Comparison of ENCODE assay signal across 34 cellular contexts in genomic region chr6:83384751-83385150, GRCh38. TPM values are rescaled to one million over a fixed set of nuclear protein-coding genes. Genes with fewer than 3 reads are reported as not detected.
"Had no signal": no experiment of that assay in that cellular context is flagged by ENCODE, and none has a peak within 500 bp of the region (broad histone marks: within the 10 kb centered on the region; RNA-seq: fewer than 3 reads in every experiment).

No MANE protein-coding gene starts in this region.

- H3K36me3 Mint-ChIP-seq: activated CD4-positive, alpha-beta memory T cell treated with anti-CD3 and anti-CD28 coated beads for 36 hours; activated CD8-positive, alpha-beta memory T cell treated with anti-CD3 and anti-CD28 coated beads, Interleukin-2, amount 10 ng/mL, durations not matched to agents 7 days and 5 days; activated naive CD4-positive, alpha-beta T cell treated with anti-CD3 and anti-CD28 coated beads, Interleukin-2, amount 50 U/mL, for 24 hours; activated naive CD8-positive, alpha-beta T cell treated with anti-CD3 and anti-CD28 coated beads for 36 hours had no signal

- H3K9me3 ChIP-seq: adrenal gland, body of pancreas, esophagus muscularis mucosa, gastrocnemius medialis, heart left ventricle had no signal

- H3K4me3 ChIP-seq: adrenal gland, body of pancreas, coronary artery, dorsolateral prefrontal cortex, esophagus muscularis mucosa, gastrocnemius medialis, heart left ventricle had no signal

- H3K4me1 Mint-ChIP-seq: activated CD4-positive, alpha-beta T cell treated with anti-CD3 and anti-CD28 coated beads for 36 hours; activated CD4-positive, alpha-beta T cell treated with anti-CD3 and anti-CD28 coated beads, Interleukin-2, amount 10 ng/mL, durations not matched to agents 24 days and 14 days; activated CD8-positive, alpha-beta memory T cell treated with anti-CD3 and anti-CD28 coated beads, Interleukin-2, amount 10 ng/mL, durations not matched to agents 7 days and 5 days; activated naive CD4-positive, alpha-beta T cell treated with anti-CD3 and anti-CD28 coated beads, Interleukin-2, amount 50 U/mL, for 24 hours; activated naive CD8-positive, alpha-beta T cell treated with anti-CD3 and anti-CD28 coated beads for 36 hours; activated naive CD8-positive, alpha-beta T cell treated with anti-CD3 and anti-CD28 coated beads, Interleukin-2, amount 50 U/mL, for 24 hours had no signal

- ATAC-seq: activated CD4-positive, alpha-beta T cell treated with anti-CD3 and anti-CD28 coated beads for 36 hours; activated CD8-positive, alpha-beta memory T cell treated with anti-CD3 and anti-CD28 coated beads, Interleukin-2, amount 10 ng/mL, durations not matched to agents 7 days and 5 days; activated CD8-positive, alpha-beta T cell treated with anti-CD3 and anti-CD28 coated beads, Interleukin-2, amount 10 ng/mL, durations not matched to agents 7 days and 5 days; activated naive CD8-positive, alpha-beta T cell treated with anti-CD3 and anti-CD28 coated beads, Interleukin-2, amount 50 U/mL, for 24 hours; body of pancreas; foreskin keratinocyte; gastrocnemius medialis; heart left ventricle had no signal

- H3K9me3 Mint-ChIP-seq: activated CD4-positive, alpha-beta memory T cell treated with anti-CD3 and anti-CD28 coated beads for 36 hours; activated CD4-positive, alpha-beta T cell treated with anti-CD3 and anti-CD28 coated beads, Interleukin-2, amount 10 ng/mL, durations not matched to agents 24 days and 14 days; activated naive CD4-positive, alpha-beta T cell treated with anti-CD3 and anti-CD28 coated beads for 36 hours; activated naive CD4-positive, alpha-beta T cell treated with anti-CD3 and anti-CD28 coated beads, Interleukin-2, amount 50 U/mL, for 24 hours; activated naive CD8-positive, alpha-beta T cell treated with anti-CD3 and anti-CD28 coated beads for 36 hours; activated naive CD8-positive, alpha-beta T cell treated with anti-CD3 and anti-CD28 coated beads, Interleukin-2, amount 50 U/mL, for 24 hours; activated T-helper 1 cell treated with anti-CD3 and anti-CD28 coated beads, Interleukin-12 subunit alpha, Interleukin-12 subunit beta, Interleukin-2, Interleukin-4 antibody, amounts not matched to agents 30 ng/mL and 10 ng/mL and 1 ng/mL, durations not matched to agents 14 hours and 24 hours and 36 hours; activated T-helper 2 cell treated with anti-CD3 and anti-CD28 coated beads, Interferon-gamma antibody, Interleukin-2, Interleukin-4, amounts not matched to agents 10 μg/mL and 5 μg/mL and 100 μg/mL, durations not matched to agents 14 hours and 24 hours and 36 hours; dendritic cell treated with granulocyte-macrophage colony-stimulating factor and Interleukin-4, amounts not matched to agents 40 ng/mL and 50 ng/mL, for 4 days had no signal

- H3K27ac ChIP-seq: adrenal gland, body of pancreas, coronary artery, dorsolateral prefrontal cortex, esophagus muscularis mucosa, foreskin keratinocyte, gastrocnemius medialis, heart left ventricle had no signal

- DNase-seq: activated CD4-positive, alpha-beta memory T cell treated with anti-CD3 and anti-CD28 coated beads for 36 hours; activated CD4-positive, alpha-beta T cell treated with anti-CD3 and anti-CD28 coated beads for 36 hours; activated CD4-positive, alpha-beta T cell treated with anti-CD3 and anti-CD28 coated beads, Interleukin-2, amount 10 ng/mL, durations not matched to agents 24 days and 14 days; activated CD4-positive, CD25-positive, alpha-beta regulatory T cell; activated CD4-positive, CD25-positive, alpha-beta regulatory T cell treated with anti-CD3 and anti-CD28 coated beads, Interleukin-2, amount 50 U/mL, for 72 hours; activated CD8-positive, alpha-beta memory T cell treated with anti-CD3 and anti-CD28 coated beads, Interleukin-2, amount 10 ng/mL, durations not matched to agents 7 days and 5 days; activated CD8-positive, alpha-beta memory T cell treated with anti-CD3 and anti-CD28 coated beads, Interleukin-2, amount 50 U/mL, for 4 hours; activated CD8-positive, alpha-beta T cell treated with anti-CD3 and anti-CD28 coated beads, Interleukin-2, amount 10 ng/mL, durations not matched to agents 7 days and 5 days; activated effector memory CD4-positive, alpha-beta T cell treated with anti-CD3 and anti-CD28 coated beads, Interleukin-2, amount 50 U/mL, for 16 hours; activated naive CD4-positive, alpha-beta T cell treated with anti-CD3 and anti-CD28 coated beads for 36 hours; activated naive CD8-positive, alpha-beta T cell treated with anti-CD3 and anti-CD28 coated beads for 36 hours; activated naive CD8-positive, alpha-beta T cell treated with anti-CD3 and anti-CD28 coated beads, Interleukin-2, amount 50 U/mL, for 24 hours; activated T-cell treated with anti-CD3 and anti-CD28 coated beads, Interleukin-2, amount 50 U/mL, for 1 hour; activated T-cell treated with anti-CD3 and anti-CD28 coated beads, Interleukin-2, amount 50 U/mL, for 48 hours; adrenal gland; amygdala; aorta; body of pancreas; caudate nucleus; cerebellar nuclear complex; dorsolateral prefrontal cortex; effector memory CD4-positive, alpha-beta T cell; erythroblast; foreskin keratinocyte; gastrocnemius medialis; glutamatergic neuron; heart left ventricle; T-helper 2 cell had no signal

- H3K27ac Mint-ChIP-seq: activated CD4-positive, alpha-beta memory T cell treated with anti-CD3 and anti-CD28 coated beads for 36 hours; activated CD4-positive, alpha-beta T cell treated with anti-CD3 and anti-CD28 coated beads for 36 hours; activated CD4-positive, alpha-beta T cell treated with anti-CD3 and anti-CD28 coated beads, Interleukin-2, amount 10 ng/mL, durations not matched to agents 24 days and 14 days; activated CD8-positive, alpha-beta memory T cell treated with anti-CD3 and anti-CD28 coated beads, Interleukin-2, amount 10 ng/mL, durations not matched to agents 7 days and 5 days; activated CD8-positive, alpha-beta T cell treated with anti-CD3 and anti-CD28 coated beads, Interleukin-2, amount 10 ng/mL, durations not matched to agents 7 days and 5 days; activated naive CD4-positive, alpha-beta T cell treated with anti-CD3 and anti-CD28 coated beads for 36 hours; activated naive CD4-positive, alpha-beta T cell treated with anti-CD3 and anti-CD28 coated beads, Interleukin-2, amount 50 U/mL, for 24 hours; activated naive CD8-positive, alpha-beta T cell treated with anti-CD3 and anti-CD28 coated beads for 36 hours; activated naive CD8-positive, alpha-beta T cell treated with anti-CD3 and anti-CD28 coated beads, Interleukin-2, amount 50 U/mL, for 24 hours; activated T-helper 1 cell treated with anti-CD3 and anti-CD28 coated beads, Interleukin-12 subunit alpha, Interleukin-12 subunit beta, Interleukin-2, Interleukin-4 antibody, amounts not matched to agents 30 ng/mL and 10 ng/mL and 1 ng/mL, durations not matched to agents 14 hours and 24 hours and 36 hours; activated T-helper 2 cell treated with anti-CD3 and anti-CD28 coated beads, Interferon-gamma antibody, Interleukin-2, Interleukin-4, amounts not matched to agents 10 μg/mL and 5 μg/mL and 100 μg/mL, durations not matched to agents 14 hours and 24 hours and 36 hours; dendritic cell treated with granulocyte-macrophage colony-stimulating factor and Interleukin-4, amounts not matched to agents 40 ng/mL and 50 ng/mL, for 4 days had no signal

- H3K4me1 ChIP-seq: body of pancreas had no signal

- H3K4me3 Mint-ChIP-seq: activated CD4-positive, alpha-beta memory T cell treated with anti-CD3 and anti-CD28 coated beads for 36 hours; activated CD4-positive, alpha-beta T cell treated with anti-CD3 and anti-CD28 coated beads for 36 hours; activated CD4-positive, alpha-beta T cell treated with anti-CD3 and anti-CD28 coated beads, Interleukin-2, amount 10 ng/mL, durations not matched to agents 24 days and 14 days; activated CD8-positive, alpha-beta memory T cell treated with anti-CD3 and anti-CD28 coated beads, Interleukin-2, amount 10 ng/mL, durations not matched to agents 7 days and 5 days; activated CD8-positive, alpha-beta T cell treated with anti-CD3 and anti-CD28 coated beads, Interleukin-2, amount 10 ng/mL, durations not matched to agents 7 days and 5 days; activated naive CD4-positive, alpha-beta T cell treated with anti-CD3 and anti-CD28 coated beads for 36 hours; activated naive CD4-positive, alpha-beta T cell treated with anti-CD3 and anti-CD28 coated beads, Interleukin-2, amount 50 U/mL, for 24 hours; activated naive CD8-positive, alpha-beta T cell treated with anti-CD3 and anti-CD28 coated beads for 36 hours; activated naive CD8-positive, alpha-beta T cell treated with anti-CD3 and anti-CD28 coated beads, Interleukin-2, amount 50 U/mL, for 24 hours; activated T-helper 1 cell treated with anti-CD3 and anti-CD28 coated beads, Interleukin-12 subunit alpha, Interleukin-12 subunit beta, Interleukin-2, Interleukin-4 antibody, amounts not matched to agents 30 ng/mL and 10 ng/mL and 1 ng/mL, durations not matched to agents 14 hours and 24 hours and 36 hours; dendritic cell treated with granulocyte-macrophage colony-stimulating factor and Interleukin-4, amounts not matched to agents 40 ng/mL and 50 ng/mL, for 4 days had no signal

- H3K27me3 ChIP-seq: adrenal gland, body of pancreas, dorsolateral prefrontal cortex, esophagus muscularis mucosa, foreskin keratinocyte, gastrocnemius medialis, heart left ventricle had no signal

- H3K27me3 Mint-ChIP-seq: activated CD4-positive, alpha-beta memory T cell treated with anti-CD3 and anti-CD28 coated beads for 36 hours; activated CD4-positive, alpha-beta T cell treated with anti-CD3 and anti-CD28 coated beads, Interleukin-2, amount 10 ng/mL, durations not matched to agents 24 days and 14 days; activated CD8-positive, alpha-beta memory T cell treated with anti-CD3 and anti-CD28 coated beads, Interleukin-2, amount 10 ng/mL, durations not matched to agents 7 days and 5 days; activated naive CD8-positive, alpha-beta T cell treated with anti-CD3 and anti-CD28 coated beads for 36 hours; dendritic cell treated with granulocyte-macrophage colony-stimulating factor and Interleukin-4, amounts not matched to agents 40 ng/mL and 50 ng/mL, for 4 days had no signal

- H3K36me3 ChIP-seq: adrenal gland, esophagus muscularis mucosa, gastrocnemius medialis, heart left ventricle had no signal

RNA-seq across cellular contexts. Expression of gene ME1, which starts 46.1 kb away (rescaled TPM):
- total RNA-seq: activated CD4-positive, alpha-beta T cell treated with anti-CD3 and anti-CD28 coated beads, Interleukin-2, amount 10 ng/mL, durations not matched to agents 24 days and 14 days; activated naive CD4-positive, alpha-beta T cell treated with anti-CD3 and anti-CD28 coated beads for 36 hours; activated naive CD8-positive, alpha-beta T cell treated with anti-CD3 and anti-CD28 coated beads for 36 hours; activated T-helper 1 cell treated with anti-CD3 and anti-CD28 coated beads, Interleukin-12 subunit alpha, Interleukin-12 subunit beta, Interleukin-2, Interleukin-4 antibody, amounts not matched to agents 30 ng/mL and 10 ng/mL and 1 ng/mL, durations not matched to agents 14 hours and 24 hours and 36 hours; activated T-helper 2 cell treated with anti-CD3 and anti-CD28 coated beads, Interferon-gamma antibody, Interleukin-2, Interleukin-4, amounts not matched to agents 10 μg/mL and 5 μg/mL and 100 μg/mL, durations not matched to agents 14 hours and 24 hours and 36 hours had no signal
